ENCODE assay signal across 1 cellular context in the genomic region with DNA sequence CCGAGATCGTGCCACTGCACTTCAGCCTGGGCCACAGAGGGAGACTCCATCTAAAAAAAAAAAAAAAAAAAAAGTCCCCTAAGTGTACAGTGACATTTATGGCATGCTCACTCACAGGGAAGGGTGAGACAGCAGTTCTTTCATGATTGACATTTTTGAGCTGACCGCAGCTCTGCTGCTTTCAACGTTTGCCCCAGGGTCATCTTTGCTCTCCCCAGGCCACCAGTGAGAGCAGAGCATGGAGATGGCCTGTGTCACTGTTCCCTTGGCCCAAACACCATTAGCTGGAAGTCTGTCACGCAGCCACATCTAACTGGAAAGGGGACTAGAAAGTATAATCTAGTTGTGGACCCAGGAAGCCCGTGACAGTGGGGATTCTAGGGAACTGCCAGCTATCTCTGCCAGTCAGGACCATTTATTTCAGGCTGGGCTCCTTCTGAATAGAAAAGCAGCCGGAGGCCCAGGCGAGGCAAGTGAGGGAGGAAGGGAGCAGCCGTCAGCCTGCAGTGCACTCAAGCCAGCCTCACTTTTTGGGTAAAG.
TF ChIP-seq lines count a peak whose summit lies in the region.

No MANE protein-coding gene starts in this region.

TF ChIP-seq in K562, 482 proteins besides CTCF, POLR2A, EP300 and RAD21 (continued from another document and continues in another):
- TF ChIP-seq, protein P1, sequence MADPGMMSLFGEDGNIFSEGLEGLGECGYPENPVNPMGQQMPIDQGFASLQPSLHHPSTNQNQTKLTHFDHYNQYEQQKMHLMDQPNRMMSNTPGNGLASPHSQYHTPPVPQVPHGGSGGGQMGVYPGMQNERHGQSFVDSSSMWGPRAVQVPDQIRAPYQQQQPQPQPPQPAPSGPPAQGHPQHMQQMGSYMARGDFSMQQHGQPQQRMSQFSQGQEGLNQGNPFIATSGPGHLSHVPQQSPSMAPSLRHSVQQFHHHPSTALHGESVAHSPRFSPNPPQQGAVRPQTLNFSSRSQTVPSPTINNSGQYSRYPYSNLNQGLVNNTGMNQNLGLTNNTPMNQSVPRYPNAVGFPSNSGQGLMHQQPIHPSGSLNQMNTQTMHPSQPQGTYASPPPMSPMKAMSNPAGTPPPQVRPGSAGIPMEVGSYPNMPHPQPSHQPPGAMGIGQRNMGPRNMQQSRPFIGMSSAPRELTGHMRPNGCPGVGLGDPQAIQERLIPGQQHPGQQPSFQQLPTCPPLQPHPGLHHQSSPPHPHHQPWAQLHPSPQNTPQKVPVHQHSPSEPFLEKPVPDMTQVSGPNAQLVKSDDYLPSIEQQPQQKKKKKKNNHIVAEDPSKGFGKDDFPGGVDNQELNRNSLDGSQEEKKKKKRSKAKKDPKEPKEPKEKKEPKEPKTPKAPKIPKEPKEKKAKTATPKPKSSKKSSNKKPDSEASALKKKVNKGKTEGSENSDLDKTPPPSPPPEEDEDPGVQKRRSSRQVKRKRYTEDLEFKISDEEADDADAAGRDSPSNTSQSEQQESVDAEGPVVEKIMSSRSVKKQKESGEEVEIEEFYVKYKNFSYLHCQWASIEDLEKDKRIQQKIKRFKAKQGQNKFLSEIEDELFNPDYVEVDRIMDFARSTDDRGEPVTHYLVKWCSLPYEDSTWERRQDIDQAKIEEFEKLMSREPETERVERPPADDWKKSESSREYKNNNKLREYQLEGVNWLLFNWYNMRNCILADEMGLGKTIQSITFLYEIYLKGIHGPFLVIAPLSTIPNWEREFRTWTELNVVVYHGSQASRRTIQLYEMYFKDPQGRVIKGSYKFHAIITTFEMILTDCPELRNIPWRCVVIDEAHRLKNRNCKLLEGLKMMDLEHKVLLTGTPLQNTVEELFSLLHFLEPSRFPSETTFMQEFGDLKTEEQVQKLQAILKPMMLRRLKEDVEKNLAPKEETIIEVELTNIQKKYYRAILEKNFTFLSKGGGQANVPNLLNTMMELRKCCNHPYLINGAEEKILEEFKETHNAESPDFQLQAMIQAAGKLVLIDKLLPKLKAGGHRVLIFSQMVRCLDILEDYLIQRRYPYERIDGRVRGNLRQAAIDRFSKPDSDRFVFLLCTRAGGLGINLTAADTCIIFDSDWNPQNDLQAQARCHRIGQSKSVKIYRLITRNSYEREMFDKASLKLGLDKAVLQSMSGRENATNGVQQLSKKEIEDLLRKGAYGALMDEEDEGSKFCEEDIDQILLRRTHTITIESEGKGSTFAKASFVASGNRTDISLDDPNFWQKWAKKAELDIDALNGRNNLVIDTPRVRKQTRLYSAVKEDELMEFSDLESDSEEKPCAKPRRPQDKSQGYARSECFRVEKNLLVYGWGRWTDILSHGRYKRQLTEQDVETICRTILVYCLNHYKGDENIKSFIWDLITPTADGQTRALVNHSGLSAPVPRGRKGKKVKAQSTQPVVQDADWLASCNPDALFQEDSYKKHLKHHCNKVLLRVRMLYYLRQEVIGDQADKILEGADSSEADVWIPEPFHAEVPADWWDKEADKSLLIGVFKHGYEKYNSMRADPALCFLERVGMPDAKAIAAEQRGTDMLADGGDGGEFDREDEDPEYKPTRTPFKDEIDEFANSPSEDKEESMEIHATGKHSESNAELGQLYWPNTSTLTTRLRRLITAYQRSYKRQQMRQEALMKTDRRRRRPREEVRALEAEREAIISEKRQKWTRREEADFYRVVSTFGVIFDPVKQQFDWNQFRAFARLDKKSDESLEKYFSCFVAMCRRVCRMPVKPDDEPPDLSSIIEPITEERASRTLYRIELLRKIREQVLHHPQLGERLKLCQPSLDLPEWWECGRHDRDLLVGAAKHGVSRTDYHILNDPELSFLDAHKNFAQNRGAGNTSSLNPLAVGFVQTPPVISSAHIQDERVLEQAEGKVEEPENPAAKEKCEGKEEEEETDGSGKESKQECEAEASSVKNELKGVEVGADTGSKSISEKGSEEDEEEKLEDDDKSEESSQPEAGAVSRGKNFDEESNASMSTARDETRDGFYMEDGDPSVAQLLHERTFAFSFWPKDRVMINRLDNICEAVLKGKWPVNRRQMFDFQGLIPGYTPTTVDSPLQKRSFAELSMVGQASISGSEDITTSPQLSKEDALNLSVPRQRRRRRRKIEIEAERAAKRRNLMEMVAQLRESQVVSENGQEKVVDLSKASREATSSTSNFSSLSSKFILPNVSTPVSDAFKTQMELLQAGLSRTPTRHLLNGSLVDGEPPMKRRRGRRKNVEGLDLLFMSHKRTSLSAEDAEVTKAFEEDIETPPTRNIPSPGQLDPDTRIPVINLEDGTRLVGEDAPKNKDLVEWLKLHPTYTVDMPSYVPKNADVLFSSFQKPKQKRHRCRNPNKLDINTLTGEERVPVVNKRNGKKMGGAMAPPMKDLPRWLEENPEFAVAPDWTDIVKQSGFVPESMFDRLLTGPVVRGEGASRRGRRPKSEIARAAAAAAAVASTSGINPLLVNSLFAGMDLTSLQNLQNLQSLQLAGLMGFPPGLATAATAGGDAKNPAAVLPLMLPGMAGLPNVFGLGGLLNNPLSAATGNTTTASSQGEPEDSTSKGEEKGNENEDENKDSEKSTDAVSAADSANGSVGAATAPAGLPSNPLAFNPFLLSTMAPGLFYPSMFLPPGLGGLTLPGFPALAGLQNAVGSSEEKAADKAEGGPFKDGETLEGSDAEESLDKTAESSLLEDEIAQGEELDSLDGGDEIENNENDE (IDR thresholded peaks at IDR 0.05; ENCODE audit: low read depth, low read length): no peak
- TF ChIP-seq PBX2 (CRISPR knock-in tag; IDR thresholded peaks at IDR 0.05; ENCODE audit: low read depth) (no peak), PBX2 (tag; conservative IDR thresholded peaks at IDR 0.05; ENCODE audit: low read depth) (peak; percentile 83), ZNF407 (IDR thresholded peaks at IDR 0.05; ENCODE audit: low read depth) (no peak), MED1 (CRISPR knock-in tag; IDR thresholded peaks at IDR 0.05; ENCODE audit: borderline replicate concordance) (no peak), RNF2 (IDR thresholded peaks at IDR 0.05) (peak; percentile 61; the same call in 1 of the 2 replicates), KDM2B (CRISPR knock-in tag; IDR thresholded peaks at IDR 0.05) (no peak), ZBED1 (IDR thresholded peaks at IDR 0.05) (peak; percentile 94), TAL1 (IDR thresholded peaks at IDR 0.05) (no peak), ARHGAP35 (IDR thresholded peaks at IDR 0.05; ENCODE audit: partially characterized antibody) (no peak), ZNF696 (CRISPR knock-in tag; conservative IDR thresholded peaks at IDR 0.05) (no peak), MEF2A (IDR thresholded peaks at IDR 0.05; ENCODE audit: control insufficient read depth, low read depth, low read length) (no peak), BRF2 (IDR thresholded peaks at IDR 0.05; ENCODE audit: borderline replicate concordance, insufficient read depth, insufficient read length) (no peak), HNRNPLL (IDR thresholded peaks at IDR 0.05; ENCODE audit: low read depth, low read length, poor library complexity, severe bottlenecking) (no peak), ZNF436 (CRISPR knock-in tag; IDR thresholded peaks at IDR 0.05) (no peak), ZBTB7A (IDR thresholded peaks at IDR 0.05; ENCODE audit: borderline replicate concordance, control insufficient read depth, low read depth, low read length) (0 out of 2 replicates have a peak, but pooled peaks have one; percentile 23), DPF2 (IDR thresholded peaks at IDR 0.05) (peak; percentile 74)
- TF ChIP-seq, protein P2, sequence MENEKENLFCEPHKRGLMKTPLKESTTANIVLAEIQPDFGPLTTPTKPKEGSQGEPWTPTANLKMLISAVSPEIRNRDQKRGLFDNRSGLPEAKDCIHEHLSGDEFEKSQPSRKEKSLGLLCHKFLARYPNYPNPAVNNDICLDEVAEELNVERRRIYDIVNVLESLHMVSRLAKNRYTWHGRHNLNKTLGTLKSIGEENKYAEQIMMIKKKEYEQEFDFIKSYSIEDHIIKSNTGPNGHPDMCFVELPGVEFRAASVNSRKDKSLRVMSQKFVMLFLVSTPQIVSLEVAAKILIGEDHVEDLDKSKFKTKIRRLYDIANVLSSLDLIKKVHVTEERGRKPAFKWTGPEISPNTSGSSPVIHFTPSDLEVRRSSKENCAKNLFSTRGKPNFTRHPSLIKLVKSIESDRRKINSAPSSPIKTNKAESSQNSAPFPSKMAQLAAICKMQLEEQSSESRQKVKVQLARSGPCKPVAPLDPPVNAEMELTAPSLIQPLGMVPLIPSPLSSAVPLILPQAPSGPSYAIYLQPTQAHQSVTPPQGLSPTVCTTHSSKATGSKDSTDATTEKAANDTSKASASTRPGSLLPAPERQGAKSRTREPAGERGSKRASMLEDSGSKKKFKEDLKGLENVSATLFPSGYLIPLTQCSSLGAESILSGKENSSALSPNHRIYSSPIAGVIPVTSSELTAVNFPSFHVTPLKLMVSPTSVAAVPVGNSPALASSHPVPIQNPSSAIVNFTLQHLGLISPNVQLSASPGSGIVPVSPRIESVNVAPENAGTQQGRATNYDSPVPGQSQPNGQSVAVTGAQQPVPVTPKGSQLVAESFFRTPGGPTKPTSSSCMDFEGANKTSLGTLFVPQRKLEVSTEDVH (IDR thresholded peaks at IDR 0.05; ENCODE audit: low read depth, partially characterized antibody): no peak
- TF ChIP-seq, protein P3, sequence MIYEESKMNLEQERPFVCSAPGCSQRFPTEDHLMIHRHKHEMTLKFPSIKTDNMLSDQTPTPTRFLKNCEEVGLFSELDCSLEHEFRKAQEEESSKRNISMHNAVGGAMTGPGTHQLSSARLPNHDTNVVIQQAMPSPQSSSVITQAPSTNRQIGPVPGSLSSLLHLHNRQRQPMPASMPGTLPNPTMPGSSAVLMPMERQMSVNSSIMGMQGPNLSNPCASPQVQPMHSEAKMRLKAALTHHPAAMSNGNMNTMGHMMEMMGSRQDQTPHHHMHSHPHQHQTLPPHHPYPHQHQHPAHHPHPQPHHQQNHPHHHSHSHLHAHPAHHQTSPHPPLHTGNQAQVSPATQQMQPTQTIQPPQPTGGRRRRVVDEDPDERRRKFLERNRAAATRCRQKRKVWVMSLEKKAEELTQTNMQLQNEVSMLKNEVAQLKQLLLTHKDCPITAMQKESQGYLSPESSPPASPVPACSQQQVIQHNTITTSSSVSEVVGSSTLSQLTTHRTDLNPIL (CRISPR knock-in tag; IDR thresholded peaks at IDR 0.05): 0 out of 2 replicates have a peak, but pooled peaks have one; percentile 66
